Comparison of ENCODE assay signal across 27 cellular contexts in genomic region chr6:37145443-37145842, GRCh38. TPM values are rescaled to one million over a fixed set of nuclear protein-coding genes. Genes with fewer than 3 reads are reported as not detected.
DNase-seq lines count a peak whose midpoint lies in the region; ATAC-seq, FAIRE-seq and TF ChIP-seq lines count a peak whose summit lies in the region.
"Had no signal": no experiment of that assay in that cellular context is flagged by ENCODE, and none has a peak within 500 bp of the region (broad histone marks: within the 10 kb centered on the region; RNA-seq: fewer than 3 reads in every experiment).

No MANE protein-coding gene starts in this region.

- peaks cover 4% of the 10 kb centered on the region; the same call in 1 of the 2 replicates for H3K9me1 ChIP-seq in IMR-90 (ENCODE audit: insufficient read depth, low read length)

- H2BK12ac ChIP-seq in H1 (ENCODE audit: low read depth, low read length), result peak overlapping the region; percentile 81

- H3K9me3 ChIP-seq in IMR-90 (ENCODE audit: control insufficient read depth, insufficient read depth, low read length) (no peaks in the 10 kb centered on the region), H1 (ENCODE audit: insufficient read depth in 2 of 2, low read depth in 1 of 2, low read length in 1 of 2) (no peaks in the 10 kb centered on the region), vagina (no peaks in the 10 kb centered on the region), small intestine (ENCODE audit: control insufficient read depth, low read depth) (no peaks in the 10 kb centered on the region), prostate gland (no peaks in the 10 kb centered on the region)
- H3K9me3 ChIP-seq: adrenal gland, neutrophil, SK-N-SH, suprapubic skin had no signal

- no peak for TF ChIP-seq CTCF in IMR-90 (conservative IDR thresholded peaks at IDR 0.05; ENCODE audit: low read depth, low read length)
- no peak for TF ChIP-seq CTCF in H1 (IDR thresholded peaks at IDR 0.05; ENCODE audit: control extremely low read depth in 1 of 3, insufficient read depth in 1 of 3, low read depth in 1 of 3, low read length in 3 of 3)
- TF ChIP-seq CTCF in mesothelial cell of epicardium (IDR thresholded peaks at IDR 0.05; ENCODE audit: unreplicated experiment), result no peak
- no peak for TF ChIP-seq CTCF in vagina (IDR thresholded peaks at IDR 0.05)
- TF ChIP-seq CTCF in prostate gland (IDR thresholded peaks at IDR 0.05), result no peak

- H3K18ac ChIP-seq in IMR-90 (ENCODE audit: low read depth, low read length), result peak overlapping the region; percentile 95
- H3K18ac ChIP-seq in H1 (ENCODE audit: extremely low read depth, low read length), result peak overlapping the region; percentile 78

- H4K91ac ChIP-seq in IMR-90 (ENCODE audit: insufficient read depth, low read depth, low read length) (peak overlapping the region; percentile 83), H1 (replicated peaks; ENCODE audit: insufficient read length, low read length) (peak overlapping the region; percentile 86)

- H3K27ac ChIP-seq in IMR-90 (ENCODE audit: insufficient read depth, low read length) (peak overlapping the region; percentile 89), H1 (ENCODE audit: low read depth, low read length) (no peak overlapping the region), vagina (peak overlapping the region; percentile 56), small intestine (ENCODE audit: low read depth in 1 of 2, low read length in 1 of 2) (peak overlapping the region in 1 of 2 donors; percentile 75), prostate gland (no peak overlapping the region)
- H3K27ac ChIP-seq: neutrophil had no signal

- H3K79me2 ChIP-seq in H1 (ENCODE audit: control insufficient read depth in 1 of 2, insufficient read depth in 2 of 2, low read length in 2 of 2), result no peaks in the 10 kb centered on the region

- peaks cover 42% of the 10 kb centered on the region for H3K4me1 Mint-ChIP-seq in mesothelial cell of epicardium

- H3K14ac ChIP-seq in IMR-90 (replicated peaks; ENCODE audit: low read depth, low read length) (peak overlapping the region; percentile 89), H1 (ENCODE audit: insufficient read length) (no peak overlapping the region)

- H2AK5ac ChIP-seq in IMR-90 (ENCODE audit: low read depth, low read length) (peak overlapping the region; percentile 91), H1 (ENCODE audit: low read depth, low read length) (no peak overlapping the region)

- H3K56ac ChIP-seq in IMR-90 (ENCODE audit: extremely low read depth, insufficient read depth, low read length) (peak overlapping the region; percentile 35; the same call in 1 of the 2 replicates), H1 (replicated peaks; ENCODE audit: insufficient read length, low read depth, low read length) (no peak overlapping the region)

- no peak for TF ChIP-seq RAD21 in IMR-90 (IDR thresholded peaks at IDR 0.05; ENCODE audit: low read length)
- TF ChIP-seq RAD21 in H1 (IDR thresholded peaks at IDR 0.05 in 1 of 2, conservative IDR thresholded peaks at IDR 0.05 in 1 of 2; ENCODE audit: low read depth in 2 of 2, low read length in 2 of 2), result no peak

- peaks cover 26% of the 10 kb centered on the region for H3K4me1 ChIP-seq in IMR-90 (ENCODE audit: control insufficient read depth, insufficient read depth, low read length)
- peaks cover 1 to 20% (median 12%) of the 10 kb centered on the region in 4 experiments; a peak in 6 of 7 replicates for H3K4me1 ChIP-seq in H1 (replicated peaks in 1 of 4; ENCODE audit: control insufficient read depth in 3 of 4, insufficient read depth in 4 of 4, low read length in 3 of 4)
- H3K4me1 ChIP-seq in vagina, result no peaks in the 10 kb centered on the region
- H3K4me1 ChIP-seq in small intestine (ENCODE audit: control insufficient read depth in 2 of 2, insufficient read depth in 1 of 2, low read depth in 1 of 2, low read length in 1 of 2), result no peaks in the 10 kb centered on the region
- H3K4me1 ChIP-seq in prostate gland (replicated peaks), result no peaks in the 10 kb centered on the region

- H3K4me3 Mint-ChIP-seq in mesothelial cell of epicardium, result no peak overlapping the region
- H3K4me3 Mint-ChIP-seq: activated CD4-positive, alpha-beta T cell treated with anti-CD3 and anti-CD28 coated beads for 36 hours; activated T-cell treated with anti-CD3 and anti-CD28 coated beads, Interleukin-2, amount 50 U/mL, for 24 hours; CD4-positive, CD25-positive, alpha-beta regulatory T cell; T-helper 17 cell had no signal

- TF ChIP-seq POLR2A in IMR-90 (IDR thresholded peaks at IDR 0.05; ENCODE audit: low read depth, low read length) (no peak), H1 (IDR thresholded peaks at IDR 0.05; ENCODE audit: control extremely low read depth in 1 of 2, low read depth in 2 of 2, low read length in 2 of 2) (no peak), vagina (IDR thresholded peaks at IDR 0.05) (no peak), prostate gland (IDR thresholded peaks at IDR 0.05) (no peak)

- peaks cover 5% of the 10 kb centered on the region for H3K23me2 ChIP-seq in H1 (ENCODE audit: low read depth, low read length)

- H2AFZ ChIP-seq in IMR-90 (replicated peaks; ENCODE audit: low read length, poor library complexity) (peak overlapping the region; percentile 61), H1 (ENCODE audit: low read length) (no peak overlapping the region)

- H2BK15ac ChIP-seq in IMR-90 (ENCODE audit: low read depth, low read length), result peak overlapping the region; percentile 98; the same call in 2 of the 3 replicates
- 0 out of 2 replicates have a peak overlapping the region, but pooled peaks have one; percentile 18 for H2BK15ac ChIP-seq in H1 (ENCODE audit: low read length)

- BruUV-seq in IMR-90 (replicated peaks; lab: Mats Ljungman, UMichigan), result no TSS peak

- H3K9me3 Mint-ChIP-seq in mesothelial cell of epicardium, result no peaks in the 10 kb centered on the region
- H3K9me3 Mint-ChIP-seq: activated T-cell treated with anti-CD3 and anti-CD28 coated beads, Interleukin-2, amount 50 U/mL, for 24 hours; CD4-positive, CD25-positive, alpha-beta regulatory T cell had no signal

- POLR2A ChIA-PET in IMR-90 (lab: Charles Lee; ENCODE audit: unreplicated experiment), result no interaction called here
- POLR2A ChIA-PET in H1 (lab: Charles Lee; ENCODE audit: partially characterized antibody), result interaction anchor here (2.0 to 39.1 kb wide), 3 partner anchors 17 to 29 kb away, joined by 7 to 1024 read pairs (median 496); partner anchors contain the start of gene PIM1

- no peak overlapping the region for H3K4me2 ChIP-seq in IMR-90 (ENCODE audit: low read depth, low read length)
- H3K4me2 ChIP-seq in H1 (ENCODE audit: insufficient read depth in 1 of 2, low read depth in 2 of 2, low read length in 2 of 2), result no peak overlapping the region

- dilution Hi-C loops in IMR-90 (cut with HindIII; ENCODE audit: low sequenced_read_pairs, unreplicated experiment), result no loop called here

- H3K36me3 Mint-ChIP-seq in mesothelial cell of epicardium, result no peaks in the 10 kb centered on the region
- H3K36me3 Mint-ChIP-seq: CD4-positive, CD25-positive, alpha-beta regulatory T cell had no signal

- H4K8ac ChIP-seq in IMR-90 (ENCODE audit: low read depth in 2 of 2, low read length in 2 of 2) (peak overlapping the region; percentile 19 to 93), H1 (ENCODE audit: extremely low read depth, insufficient read depth, low read length) (no peak overlapping the region)

- intact Hi-C loops in IMR-90 (cut with micrococcal nuclease), result no loop called here
- intact Hi-C loops in vagina (cut with DNase I), result no loop called here
- intact Hi-C loops in prostate gland (cut with DNase I), result no loop called here

- H3K9ac ChIP-seq in IMR-90 (ENCODE audit: low read depth, low read length) (no peak overlapping the region), H1 (replicated peaks in 1 of 4; ENCODE audit: extremely low read depth in 1 of 4, low read depth in 3 of 4, low read length in 3 of 4) (no peak overlapping the region)

- in situ Hi-C loops in IMR-90 (cut with MboI; ENCODE audit: low sequenced_read_pairs), result no loop called here

- DNase-seq in IMR-90, result no peak
- no peak for DNase-seq in H1 (ENCODE audit: low read depth in 1 of 2, low spot score in 2 of 2)
- no peak for DNase-seq in mesothelial cell of epicardium (ENCODE audit: low spot score in 2 of 2, unreplicated experiment in 2 of 2)
- no peak for DNase-seq in vagina (ENCODE audit: extremely low spot score in 2 of 2)
- no peak for DNase-seq in small intestine
- no peak for DNase-seq in prostate gland (ENCODE audit: low spot score)
- DNase-seq: activated CD4-positive, alpha-beta T cell treated with anti-CD3 and anti-CD28 coated beads for 36 hours; activated T-cell treated with anti-CD3 and anti-CD28 coated beads, Interleukin-2, amount 50 U/mL, for 24 hours; adrenal gland; CD4-positive, CD25-positive, alpha-beta regulatory T cell; DMS 273 treated with DMSO at 0.1 percent for 48 hours; effector memory CD4-positive, alpha-beta T cell; erythroblast; GDM1; hippocampal formation; Karpas-422; NCI-H146; NCI-H2171 treated with DMSO at 0.1 percent for 48 hours; T-helper 17 cell had no signal

- CTCF ChIA-PET in IMR-90 (lab: Yijun Ruan, JAX), result no interaction called here
- CTCF ChIA-PET in H1 (lab: Charles Lee; ENCODE audit: partially characterized antibody), result interaction anchor here (1.1 to 1.4 kb wide), 3 partner anchors 17 to 88 kb away, joined by 3 read pairs; no protein-coding TSS in a partner anchor

- peak overlapping the region; percentile 2; the same call in 1 of the 2 replicates for H3K23ac ChIP-seq in IMR-90 (ENCODE audit: low read depth, low read length)
- no peak overlapping the region for H3K23ac ChIP-seq in H1 (ENCODE audit: insufficient read length)

- peak overlapping the region; percentile 93 for H4K5ac ChIP-seq in IMR-90 (ENCODE audit: low read depth, low read length)
- H4K5ac ChIP-seq in H1 (ENCODE audit: insufficient read length, low read depth, low read length), result no peak overlapping the region

- H2BK120ac ChIP-seq in IMR-90 (ENCODE audit: low read depth, low read length) (peak overlapping the region; percentile 98), H1 (replicated peaks; ENCODE audit: low read depth, low read length) (peak overlapping the region; percentile 44)

- FAIRE-seq in H1 (lab: Jason Lieb, UNC) (no peak), small intestine (lab: Jason Lieb, UNC) (no peak)
- FAIRE-seq: colon, frontal cortex, islet of Langerhans, urothelium cell line had no signal

- H3K4ac ChIP-seq in IMR-90 (ENCODE audit: low read depth, low read length) (peak overlapping the region; percentile 90), H1 (replicated peaks; ENCODE audit: insufficient read length, low read depth, low read length) (no peak overlapping the region)

- H2AK9ac ChIP-seq in IMR-90 (replicated peaks; ENCODE audit: low read depth, low read length, poor library complexity), result peak overlapping the region; percentile 86

- ATAC-seq in IMR-90 (ENCODE audit: low read depth) (no peak), HG03439 (IDR thresholded peaks at IDR 0.05; ENCODE audit: unreplicated experiment) (no peak)
- ATAC-seq: activated CD4-positive, alpha-beta T cell treated with anti-CD3 and anti-CD28 coated beads for 36 hours; T-helper 17 cell had no signal

- H3K4me3 ChIP-seq in IMR-90 (ENCODE audit: insufficient read depth, low read depth, low read length) (no peak overlapping the region), H1 (ENCODE audit: extremely low read depth in 1 of 4, insufficient read depth in 2 of 4, low read depth in 3 of 4, low read length in 4 of 4) (no peak overlapping the region), vagina (no peak overlapping the region), small intestine (ENCODE audit: low read depth in 1 of 2, low read length in 2 of 2) (no peak overlapping the region), prostate gland (no peak overlapping the region)
- H3K4me3 ChIP-seq: adrenal gland, suprapubic skin had no signal

- H3K79me1 ChIP-seq in IMR-90 (ENCODE audit: low read depth in 1 of 2, low read length in 2 of 2), result no peaks in the 10 kb centered on the region; a peak in 1 of 4 replicates
- H3K79me1 ChIP-seq in H1 (ENCODE audit: low read depth, low read length), result no peaks in the 10 kb centered on the region

- peak overlapping the region; percentile 96 for H2BK5ac ChIP-seq in IMR-90 (ENCODE audit: low read depth, low read length, poor library complexity, severe bottlenecking)
- peak overlapping the region; percentile 49; the same call in 1 of the 2 replicates for H2BK5ac ChIP-seq in H1 (ENCODE audit: low read depth, low read length)

- no peaks in the 10 kb centered on the region for H3K27me3 ChIP-seq in IMR-90 (ENCODE audit: control insufficient read depth, insufficient read depth, low read length)
- no peaks in the 10 kb centered on the region for H3K27me3 ChIP-seq in H1 (replicated peaks in 1 of 4; ENCODE audit: control insufficient read depth in 3 of 4, extremely low read depth in 1 of 4, insufficient read depth in 3 of 4, low read length in 3 of 4)
- no peaks in the 10 kb centered on the region for H3K27me3 ChIP-seq in vagina
- H3K27me3 ChIP-seq in small intestine (ENCODE audit: control insufficient read depth in 2 of 2, insufficient read depth in 2 of 2, low read length in 2 of 2), result no peaks in the 10 kb centered on the region
- no peaks in the 10 kb centered on the region for H3K27me3 ChIP-seq in prostate gland (replicated peaks; ENCODE audit: insufficient read depth)
- H3K27me3 ChIP-seq: adrenal gland, neutrophil, suprapubic skin had no signal

- TF ChIP-seq EP300 in H1 (IDR thresholded peaks at IDR 0.05; ENCODE audit: borderline replicate concordance in 1 of 2, low read depth in 2 of 2, low read length in 2 of 2), result no peak

- no peaks in the 10 kb centered on the region for H4K20me1 ChIP-seq in IMR-90 (ENCODE audit: insufficient read depth, low read length)
- H4K20me1 ChIP-seq in H1 (replicated peaks in 1 of 2; ENCODE audit: control insufficient read depth in 1 of 2, insufficient read depth in 2 of 2, low read length in 2 of 2), result no peaks in the 10 kb centered on the region

- peak overlapping the region; percentile 81 for H3K27ac Mint-ChIP-seq in mesothelial cell of epicardium
- H3K27ac Mint-ChIP-seq: activated CD4-positive, alpha-beta T cell treated with anti-CD3 and anti-CD28 coated beads for 36 hours; activated T-cell treated with anti-CD3 and anti-CD28 coated beads, Interleukin-2, amount 50 U/mL, for 24 hours; CD4-positive, CD25-positive, alpha-beta regulatory T cell; T-helper 17 cell had no signal

- WGBS in IMR-90 (ENCODE audit: extremely low coverage in 2 of 2, insufficient read length in 1 of 2), 2 experiments, result 94% methylated on average over 4 of the region's 10 CpGs; no CpG with 5 or more reads in 1 of the 2 experiments
- 92% methylated on average over 10 of the region's 10 CpGs; no CpG with 5 or more reads in 1 of the 2 experiments for WGBS in H1 (ENCODE audit: extremely low coverage in 1 of 2, insufficient coverage in 1 of 2, insufficient read length in 1 of 2, insufficient replicate concordance in 2 of 2, low coverage in 1 of 2, low lambda C conversion rate in 2 of 2, missing lambda C conversion rate in 1 of 2), 2 experiments
- WGBS in small intestine, 3 donors, result 94 to 96% (median 96%) methylated on average over 10 of the region's 10 CpGs
- WGBS in prostate gland, result 98% methylated on average over 10 of the region's 10 CpGs

- H2BK20ac ChIP-seq in IMR-90 (ENCODE audit: low read depth, low read length) (peak overlapping the region; percentile 99), H1 (ENCODE audit: low read length) (peak overlapping the region; percentile 87; the same call in 1 of the 2 replicates)

- H3K36me3 ChIP-seq in IMR-90 (ENCODE audit: control insufficient read depth, insufficient read depth, low read length) (no peaks in the 10 kb centered on the region), H1 (ENCODE audit: control insufficient read depth in 2 of 4, insufficient read depth in 4 of 4, low read length in 3 of 4) (no peaks in the 10 kb centered on the region), vagina (no peaks in the 10 kb centered on the region), small intestine (ENCODE audit: control insufficient read depth in 2 of 2, insufficient read depth in 2 of 2, low read length in 2 of 2) (no peaks in the 10 kb centered on the region), prostate gland (no peaks in the 10 kb centered on the region)
- H3K36me3 ChIP-seq: adrenal gland, neutrophil, suprapubic skin had no signal

- no peaks in the 10 kb centered on the region for H3K27me3 Mint-ChIP-seq in mesothelial cell of epicardium (ENCODE audit: low read depth)
- H3K27me3 Mint-ChIP-seq: activated CD4-positive, alpha-beta T cell treated with anti-CD3 and anti-CD28 coated beads for 36 hours; activated T-cell treated with anti-CD3 and anti-CD28 coated beads, Interleukin-2, amount 50 U/mL, for 24 hours had no signal

RNA-seq across cellular contexts. Expression of gene PIM1, which starts 24.5 kb away (rescaled TPM):
- 6.1 and 7.2 TPM in 2 replicates for total RNA-seq in IMR-90 (2012; rRNA removed)
- polyA plus RNA-seq in IMR-90 (2012; rRNA removed), result 12.8 and 18.5 TPM in 2 replicates
- 12.2 and 21.8 TPM in 2 replicates for polyA plus RNA-seq in IMR-90 (2012; cell fraction: cytosol; rRNA removed)
- 50.1 and 73.1 TPM in 2 replicates for polyA plus RNA-seq in IMR-90 (2012; cell fraction: nucleus; rRNA removed; ENCODE audit: low replicate concordance)
- 94.1 and 94.9 TPM in 2 replicates for total RNA-seq in H1 (2021; fragmentation: NEBNext Ultra II Directional; extraction: Animal tissue kit (Norgen Biotek cat#: 25700))
- polyA plus RNA-seq in H1 (2011; rRNA removed), result 25.5 and 42.7 TPM in 2 replicates
- polyA plus RNA-seq in H1 (2011; cell fraction: cytosol; rRNA removed), result 37.3 TPM
- polyA plus RNA-seq in H1 (2011; cell fraction: nucleus; rRNA removed), result 72.2 TPM
- polyA plus RNA-seq in H1 (2012, experiment 1 of 2), result 46.3 to 53.0 TPM (median 51.3 TPM) in 4 replicates
- polyA plus RNA-seq in H1 (2012, experiment 2 of 2), result 57.3 TPM
- 57.8 TPM for polyA plus RNA-seq in H1 (2013, experiment 1 of 2)
- polyA plus RNA-seq in H1 (2013, experiment 2 of 2), result 62.4 TPM
- 39.5 and 58.4 TPM in 2 replicates for polyA minus RNA-seq in H1 (2011; rRNA and poly(A)+ RNA removed)
- 29.6 TPM for polyA minus RNA-seq in H1 (2011; cell fraction: cytosol; rRNA and poly(A)+ RNA removed)
- polyA minus RNA-seq in H1 (2011; cell fraction: nucleus; rRNA and poly(A)+ RNA removed), result 30.4 TPM
- total RNA-seq in mesothelial cell of epicardium, result 26.2 to 30.3 TPM (median 28.6 TPM) in 3 replicates
- total RNA-seq in vagina, result 74.2 TPM
- polyA plus RNA-seq in small intestine, result 100 to 1,000 TPM in 1 of 3 donors, 10 to 100 TPM in 2; 26.0 to 118 (median 62.8) TPM
- 10 to 100 TPM in 1 of 2 donors, 1 to 10 TPM in 1; 4.8 to 35.3 TPM for total RNA-seq in prostate gland

Comparison
In these comparisons a context has a peak if more than half of its experiments do, and no peak if none do; other contexts are left out.
1. H3K27ac ChIP-seq: peak in IMR-90 (single experiment) and vagina (single experiment); none in H1 (single experiment) and prostate gland (0 of 2).